ENCODE assay signal across 1 cellular context in the genomic region with DNA sequence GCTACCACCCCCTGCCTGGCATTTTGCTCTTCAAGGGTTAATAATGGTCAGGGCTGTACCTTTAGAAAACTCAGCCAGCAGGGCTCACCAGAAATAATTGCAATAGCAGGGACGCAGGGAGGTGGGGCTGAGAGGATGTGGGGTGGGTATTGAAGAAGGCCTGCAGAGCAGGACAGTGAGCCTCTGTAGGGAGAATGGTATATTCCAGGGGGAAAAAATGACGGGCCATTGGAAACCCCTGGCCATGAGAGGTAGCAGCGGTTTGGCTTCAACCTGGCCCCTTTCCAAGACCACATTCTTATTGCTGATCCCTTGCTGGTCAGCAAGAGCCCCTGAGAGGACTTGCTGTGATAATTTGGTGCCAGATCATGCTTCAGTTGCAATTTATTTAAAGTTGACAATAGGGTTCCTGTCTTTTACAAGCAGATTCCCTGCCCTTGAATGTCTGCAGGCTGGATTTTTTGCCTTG.
TF ChIP-seq lines count a peak whose summit lies in the region.

No MANE protein-coding gene starts in this region.

TF ChIP-seq in IMR-90, 13 proteins besides CTCF, POLR2A, EP300 and RAD21 (continued from another document):
- no peak for TF ChIP-seq CEBPB (IDR thresholded peaks at IDR 0.05; ENCODE audit: low read depth, low read length)
- no peak for TF ChIP-seq SMC3 (IDR thresholded peaks at IDR 0.05; ENCODE audit: low read depth, low read length)
- no peak for TF ChIP-seq NFE2L2 (IDR thresholded peaks at IDR 0.05; ENCODE audit: low read depth, low read length)
- TF ChIP-seq, protein P1, sequence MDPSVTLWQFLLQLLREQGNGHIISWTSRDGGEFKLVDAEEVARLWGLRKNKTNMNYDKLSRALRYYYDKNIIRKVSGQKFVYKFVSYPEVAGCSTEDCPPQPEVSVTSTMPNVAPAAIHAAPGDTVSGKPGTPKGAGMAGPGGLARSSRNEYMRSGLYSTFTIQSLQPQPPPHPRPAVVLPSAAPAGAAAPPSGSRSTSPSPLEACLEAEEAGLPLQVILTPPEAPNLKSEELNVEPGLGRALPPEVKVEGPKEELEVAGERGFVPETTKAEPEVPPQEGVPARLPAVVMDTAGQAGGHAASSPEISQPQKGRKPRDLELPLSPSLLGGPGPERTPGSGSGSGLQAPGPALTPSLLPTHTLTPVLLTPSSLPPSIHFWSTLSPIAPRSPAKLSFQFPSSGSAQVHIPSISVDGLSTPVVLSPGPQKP (IDR thresholded peaks at IDR 0.05; ENCODE audit: borderline replicate concordance, low read depth, low read length), result no peak
- TF ChIP-seq RCOR1 (IDR thresholded peaks at IDR 0.05; ENCODE audit: insufficient replicate concordance, low read length), result no peak
TF ChIP-seq in IMR-90: peak in this region for 0.
